In the genomic region with DNA sequence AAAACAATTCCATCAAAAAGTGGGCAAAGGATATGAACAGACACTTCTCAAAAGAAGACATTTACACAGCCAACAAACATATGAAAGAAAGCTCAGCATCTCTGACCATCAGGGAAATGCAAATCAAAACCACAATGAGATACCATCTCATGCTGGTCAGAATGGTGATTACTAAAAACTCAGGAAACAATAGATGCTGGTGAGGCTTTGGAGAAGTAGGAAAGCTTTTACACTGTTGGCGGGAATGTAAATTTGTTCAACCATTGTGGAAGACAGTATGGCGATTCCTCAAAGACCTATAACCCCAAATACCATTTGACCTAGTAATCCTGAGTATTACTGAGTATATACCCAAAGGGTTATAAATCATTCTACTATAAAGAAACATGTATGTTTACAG, we compare ENCODE assay signal across 4 cellular contexts.
A peak's percentile ranks its signal among the peaks of the same experiment; 100 is the strongest.
DNase-seq lines count a peak whose midpoint lies in the region.

No MANE protein-coding gene starts in this region.

- DNase-seq in EH (ENCODE audit: low read depth) (peak; percentile 3), ELR (ENCODE audit: low read depth) (peak; percentile 8), M059J (ENCODE audit: low read depth) (peak; percentile 62), NCI-H526 (lab: John Stamatoyannopoulos, UW) (peak; percentile 43)

Comparison
In these comparisons a context has a peak if more than half of its experiments do, and no peak if none do; other contexts are left out.
1. Peak in every context shown above with its lines: DNase-seq.
2. DNase-seq: peak in every context shown above with its lines; median percentile 62 in M059J; 43 in NCI-H526; 8 in ELR; 3 in EH.